Comparison of ENCODE assay signal across 8 cellular contexts in genomic region chr1:28602536-28603439, GRCh38. TPM values are rescaled to one million over a fixed set of nuclear protein-coding genes. Genes with fewer than 3 reads are reported as not detected.
DNase-seq lines count a peak whose midpoint lies in the region; ATAC-seq and TF ChIP-seq lines count a peak whose summit lies in the region.

No MANE protein-coding gene starts in this region.

- DNase-seq in A172 (ENCODE audit: low spot score): peak; percentile 55
- peak; percentile 83 for DNase-seq in EH (ENCODE audit: low read depth)
- DNase-seq in NCI-H1092 treated with DMSO at 0.1 percent for 48 hours (lab: John Stamatoyannopoulos, UW): peak; percentile 63
- DNase-seq in UCSD-AML1 (lab: John Stamatoyannopoulos, UW; ENCODE audit: unreplicated experiment): peak; percentile 14
- peak; percentile 88 for DNase-seq in fibroblast of the aortic adventitia (ENCODE audit: low read depth)
- DNase-seq in omental fat pad (ENCODE audit: low spot score): no peak

- H3K4me3 ChIP-seq in fibroblast of the aortic adventitia (ENCODE audit: low read depth, low read length): no peak overlapping the region

- TF ChIP-seq CTCF in fibroblast of the aortic adventitia (IDR thresholded peaks at IDR 0.05; ENCODE audit: insufficient read depth, low read length) (peak; percentile 77), omental fat pad (IDR thresholded peaks at IDR 0.05) (no peak)

- ATAC-seq in omental fat pad (ENCODE audit: low FRiP score) (peak; percentile 60), GM21526 (IDR thresholded peaks at IDR 0.05; ENCODE audit: low FRiP score, unreplicated experiment) (no peak), HG03196 (IDR thresholded peaks at IDR 0.05; ENCODE audit: unreplicated experiment) (no peak)

RNA-seq across cellular contexts. Expression of gene RAB42, which starts 10.7 kb away (rescaled TPM):
- total RNA-seq in A172 (2014; rRNA removed; shearing (Covaris generic)): 0.17 TPM in 1 of 2 replicates, not detected in the other
- total RNA-seq in fibroblast of the aortic adventitia (ENCODE audit: low replicate concordance) (1.6 and 3.4 TPM in 2 replicates), omental fat pad (10 to 100 TPM in 1 of 4 donors, 1 to 10 TPM in 3; 3.4 to 10.6 (median 8.4) TPM)

RNA-seq across cellular contexts. Expression of gene TAF12, which starts 40.1 kb away (rescaled TPM):
- total RNA-seq in A172 (2014; rRNA removed; shearing (Covaris generic)): 15.4 and 17.4 TPM in 2 replicates
- total RNA-seq in fibroblast of the aortic adventitia (ENCODE audit: low replicate concordance) (26.2 and 36.0 TPM in 2 replicates), omental fat pad (10 to 100 TPM; 15.0 to 22.5 (median 19.6) TPM)

RNA-seq across cellular contexts. Expression of gene RNU11, which starts 45.6 kb away (rescaled TPM):
- total RNA-seq in A172 (2014; rRNA removed; shearing (Covaris generic)): not detected in 2 replicates
- total RNA-seq in fibroblast of the aortic adventitia (ENCODE audit: low replicate concordance) (not detected in 2 replicates), omental fat pad (not detected)

RNA-seq across cellular contexts. Expression of gene TRNAU1AP, which starts 49.9 kb away (rescaled TPM):
- total RNA-seq in A172 (2014; rRNA removed; shearing (Covaris generic)): 15.2 and 17.1 TPM in 2 replicates
- total RNA-seq in fibroblast of the aortic adventitia (ENCODE audit: low replicate concordance) (18.8 and 29.7 TPM in 2 replicates), omental fat pad (10 to 100 TPM; 14.8 to 26.8 (median 21.9) TPM)
